9 cellular contexts compared by ENCODE assay signal in genomic region chr7:93036807-93037206, GRCh38.
DNase-seq lines count a peak whose midpoint lies in the region; ATAC-seq and TF ChIP-seq lines count a peak whose summit lies in the region.
"Had no signal": no experiment of that assay in that cellular context is flagged by ENCODE, and none has a peak within 500 bp of the region (broad histone marks: within the 10 kb centered on the region; RNA-seq: fewer than 3 reads in every experiment).

No MANE protein-coding gene starts in this region.

- intact Hi-C loops in IMR-90 (cut with micrococcal nuclease) (no loop called here), sigmoid colon (cut with DNase I) (no loop called here), posterior vena cava (cut with DNase I) (no loop called here)

- H3K79me2 ChIP-seq in osteoblast (ENCODE audit: insufficient read depth, low read length) = no peaks in the 10 kb centered on the region

- H4K5ac ChIP-seq in IMR-90 (ENCODE audit: low read depth, low read length) = peak overlapping the region; percentile 41; the same call in 1 of the 2 replicates

- H3K79me1 ChIP-seq in IMR-90 (ENCODE audit: low read depth in 1 of 2, low read length in 2 of 2) = no peaks in the 10 kb centered on the region

- H3K4me2 ChIP-seq in IMR-90 (ENCODE audit: low read depth, low read length) (peak overlapping the region; percentile 59; the same call in 1 of the 2 replicates), osteoblast (ENCODE audit: insufficient read depth, low read length) (no peak overlapping the region)

- no TSS peak for BruUV-seq in IMR-90 (replicated peaks; lab: Mats Ljungman, UMichigan)

- no peak overlapping the region for H3K9ac ChIP-seq in IMR-90 (ENCODE audit: low read depth, low read length)

- H3K27ac ChIP-seq in IMR-90 (ENCODE audit: insufficient read depth, low read length) (peak overlapping the region; percentile 13; the same call in 1 of the 2 replicates), osteoblast (ENCODE audit: low read depth, low read length) (no peak overlapping the region), sigmoid colon (no peak overlapping the region), gastroesophageal sphincter (no peak overlapping the region)

- H3K36me3 ChIP-seq in IMR-90 (ENCODE audit: control insufficient read depth, insufficient read depth, low read length) (no peaks in the 10 kb centered on the region), osteoblast (ENCODE audit: insufficient read depth, low read length) (no peaks in the 10 kb centered on the region), sigmoid colon (no peaks in the 10 kb centered on the region), gastroesophageal sphincter (no peaks in the 10 kb centered on the region)

- no peak for TF ChIP-seq RAD21 in IMR-90 (IDR thresholded peaks at IDR 0.05; ENCODE audit: low read length)

- CTCF ChIA-PET in IMR-90 (lab: Yijun Ruan, JAX) = no interaction called here

- no peak overlapping the region for H3K56ac ChIP-seq in IMR-90 (ENCODE audit: extremely low read depth, insufficient read depth, low read length)

- dilution Hi-C loops in IMR-90 (cut with HindIII; ENCODE audit: low sequenced_read_pairs, unreplicated experiment) = no loop called here

- H3K14ac ChIP-seq in IMR-90 (replicated peaks; ENCODE audit: low read depth, low read length) = no peak overlapping the region

- H2AK9ac ChIP-seq in IMR-90 (replicated peaks; ENCODE audit: low read depth, low read length, poor library complexity) = no peak overlapping the region

- no peak overlapping the region for H3K23ac ChIP-seq in IMR-90 (ENCODE audit: low read depth, low read length)

- H3K4me1 ChIP-seq in IMR-90 (ENCODE audit: control insufficient read depth, insufficient read depth, low read length) (peaks cover 9% of the 10 kb centered on the region), osteoblast (ENCODE audit: insufficient read depth, low read length) (no peaks in the 10 kb centered on the region), sigmoid colon (no peaks in the 10 kb centered on the region), gastroesophageal sphincter (no peaks in the 10 kb centered on the region)

- DNase-seq in NK-92 treated with Interleukin-12 subunit alpha and Interleukin-12 subunit beta, amount 100 ng/mL, for 24 hours (lab: John Stamatoyannopoulos, UW) = peak; percentile 6
- DNase-seq in NK-92 (lab: John Stamatoyannopoulos, UW; ENCODE audit: unreplicated experiment) (no peak), IMR-90 (no peak), osteoblast (ENCODE audit: insufficient read length, low spot score, missing footprints) (no peak), sigmoid colon (no peak), posterior vena cava (ENCODE audit: low spot score) (no peak)
- DNase-seq: foreskin fibroblast had no signal

- POLR2A ChIA-PET in IMR-90 (lab: Charles Lee; ENCODE audit: unreplicated experiment) = interaction anchor here (0.5 kb wide), 1 partner anchor 200 kb away, joined by 3 read pairs; the partner anchor contains the start of gene CDK6

- in situ Hi-C loops in IMR-90 (cut with MboI; ENCODE audit: low sequenced_read_pairs) = no loop called here

- no peak overlapping the region for H4K8ac ChIP-seq in IMR-90 (ENCODE audit: low read depth in 2 of 2, low read length in 2 of 2)

- peak; percentile 91 for ATAC-seq in GM21786 (IDR thresholded peaks at IDR 0.05; ENCODE audit: unreplicated experiment)
- ATAC-seq in IMR-90 (ENCODE audit: low read depth) = no peak; the same call in 1 of the 2 replicates
- no peak for ATAC-seq in gastroesophageal sphincter

- H4K20me1 ChIP-seq in IMR-90 (ENCODE audit: insufficient read depth, low read length) = no peaks in the 10 kb centered on the region
- H4K20me1 ChIP-seq in osteoblast (ENCODE audit: insufficient read depth, low read length) = no peaks in the 10 kb centered on the region

- no peak overlapping the region for H3K4me3 ChIP-seq in IMR-90 (ENCODE audit: insufficient read depth, low read depth, low read length)
- no peak overlapping the region for H3K4me3 ChIP-seq in osteoblast (ENCODE audit: insufficient read depth, low read length)
- H3K4me3 ChIP-seq in sigmoid colon = no peak overlapping the region
- H3K4me3 ChIP-seq in gastroesophageal sphincter = no peak overlapping the region

- H2BK20ac ChIP-seq in IMR-90 (ENCODE audit: low read depth, low read length) = no peak overlapping the region

- H2BK5ac ChIP-seq in IMR-90 (ENCODE audit: low read depth, low read length, poor library complexity, severe bottlenecking) = no peak overlapping the region

- no peak overlapping the region; the same call in 2 of the 3 replicates for H2BK15ac ChIP-seq in IMR-90 (ENCODE audit: low read depth, low read length)

- peaks cover 4% of the 10 kb centered on the region for H3K9me1 ChIP-seq in IMR-90 (ENCODE audit: insufficient read depth, low read length)

- no peak for TF ChIP-seq CTCF in IMR-90 (conservative IDR thresholded peaks at IDR 0.05; ENCODE audit: low read depth, low read length)
- no peak for TF ChIP-seq CTCF in osteoblast (IDR thresholded peaks at IDR 0.05; ENCODE audit: extremely low read depth, low read depth, low read length)
- no peak for TF ChIP-seq CTCF in sigmoid colon (IDR thresholded peaks at IDR 0.05)
- TF ChIP-seq CTCF in gastroesophageal sphincter (IDR thresholded peaks at IDR 0.05) = no peak

- no peak for TF ChIP-seq EP300 in sigmoid colon (IDR thresholded peaks at IDR 0.05)
- TF ChIP-seq EP300 in gastroesophageal sphincter (IDR thresholded peaks at IDR 0.05) = no peak

- no peak overlapping the region for H2AK5ac ChIP-seq in IMR-90 (ENCODE audit: low read depth, low read length)

- 54% methylated on average over 2 of the region's 2 CpGs; no CpG with 5 or more reads in 1 of the 2 experiments for WGBS in IMR-90 (ENCODE audit: extremely low coverage in 2 of 2, insufficient read length in 1 of 2), 2 experiments
- 41 to 49% methylated on average over 2 of the region's 2 CpGs for WGBS in sigmoid colon, 2 donors
- 46 to 50% methylated on average over 1 to 2 of the region's 2 CpGs for WGBS in gastroesophageal sphincter (ENCODE audit: low coverage in 1 of 2), 2 donors

- peak overlapping the region; percentile 85; the same call in 1 of the 2 replicates for H3K18ac ChIP-seq in IMR-90 (ENCODE audit: low read depth, low read length)

- no peak overlapping the region for H2AFZ ChIP-seq in IMR-90 (replicated peaks; ENCODE audit: low read length, poor library complexity)
- peak overlapping the region; percentile 59 for H2AFZ ChIP-seq in osteoblast (ENCODE audit: low read length)

- no peak overlapping the region for H3K4ac ChIP-seq in IMR-90 (ENCODE audit: low read depth, low read length)

- H3K9me3 ChIP-seq in IMR-90 (ENCODE audit: control insufficient read depth, insufficient read depth, low read length) (no peaks in the 10 kb centered on the region; the same call in 1 of the 2 replicates), osteoblast (ENCODE audit: low read depth, low read length) (no peaks in the 10 kb centered on the region), sigmoid colon (peaks cover 0 to 3% (median 0%) of the 10 kb centered on the region in 4 donors), gastroesophageal sphincter (peaks cover 0 to 6% (median 0%) of the 10 kb centered on the region in 3 donors)

- H3K27me3 ChIP-seq in IMR-90 (ENCODE audit: control insufficient read depth, insufficient read depth, low read length) (no peaks in the 10 kb centered on the region), osteoblast (ENCODE audit: insufficient read depth, low read length) (no peaks in the 10 kb centered on the region), sigmoid colon (no peaks in the 10 kb centered on the region), gastroesophageal sphincter (peaks cover 8% of the 10 kb centered on the region)

- no peak overlapping the region for H2BK120ac ChIP-seq in IMR-90 (ENCODE audit: low read depth, low read length)

- H4K91ac ChIP-seq in IMR-90 (ENCODE audit: insufficient read depth, low read depth, low read length) = no peak overlapping the region

- TF ChIP-seq POLR2A in IMR-90 (IDR thresholded peaks at IDR 0.05; ENCODE audit: low read depth, low read length) (no peak), sigmoid colon (IDR thresholded peaks at IDR 0.05) (no peak), gastroesophageal sphincter (IDR thresholded peaks at IDR 0.05) (no peak)

TF ChIP-seq in IMR-90, 13 proteins besides CTCF, POLR2A, EP300 and RAD21:
- TF ChIP-seq FOS (IDR thresholded peaks at IDR 0.05; ENCODE audit: low read depth, low read length) (no peak), MAFK (IDR thresholded peaks at IDR 0.05; ENCODE audit: low read depth, low read length) (no peak), BHLHE40 (IDR thresholded peaks at IDR 0.05; ENCODE audit: low read depth, low read length) (no peak), RCOR1 (IDR thresholded peaks at IDR 0.05; ENCODE audit: insufficient replicate concordance, low read length) (no peak), USF2 (IDR thresholded peaks at IDR 0.05; ENCODE audit: low read depth, low read length) (no peak), CHD1 (IDR thresholded peaks at IDR 0.05; ENCODE audit: low read depth, low read length) (no peak), NFE2L2 (IDR thresholded peaks at IDR 0.05; ENCODE audit: low read depth, low read length) (no peak), MXI1 (IDR thresholded peaks at IDR 0.05; ENCODE audit: borderline replicate concordance, low read depth, low read length) (no peak), MAZ (IDR thresholded peaks at IDR 0.05; ENCODE audit: borderline replicate concordance, low read depth, low read length) (no peak), CEBPB (IDR thresholded peaks at IDR 0.05; ENCODE audit: low read depth, low read length) (no peak), RFX5 (IDR thresholded peaks at IDR 0.05; ENCODE audit: low read depth, low read length) (no peak), ELK1 (IDR thresholded peaks at IDR 0.05; ENCODE audit: borderline replicate concordance, low read depth, low read length) (no peak), SMC3 (IDR thresholded peaks at IDR 0.05; ENCODE audit: low read depth, low read length) (no peak)
